Comparison of ENCODE assay signal across 27 cellular contexts in genomic region chrX:14802943-14803710, GRCh38.
DNase-seq lines count a peak whose midpoint lies in the region; ATAC-seq and TF ChIP-seq lines count a peak whose summit lies in the region.
"Had no signal": no experiment of that assay in that cellular context is flagged by ENCODE, and none has a peak within 500 bp of the region (broad histone marks: within the 10 kb centered on the region; RNA-seq: fewer than 3 reads in every experiment).

No MANE protein-coding gene starts in this region.

- no TSS peak for BruUV-seq in MCF 10A (replicated peaks; lab: Mats Ljungman, UMichigan)

- H3K27me3 ChIP-seq in breast epithelium: peaks cover 0 to 4% of the 10 kb centered on the region in 2 donors
- H3K27me3 ChIP-seq in naive thymus-derived CD4-positive, alpha-beta T cell (ENCODE audit: control insufficient read depth in 2 of 2, insufficient read depth in 2 of 2, low read length in 2 of 2): no peaks in the 10 kb centered on the region
- H3K27me3 ChIP-seq: esophagus muscularis mucosa, heart right ventricle, left lung, SJSA1, thyroid gland had no signal

- peak overlapping the region; percentile 54 for H3K4me3 Mint-ChIP-seq in MCF 10A (ENCODE audit: unreplicated experiment)
- no peak overlapping the region for H3K4me3 Mint-ChIP-seq in stimulated activated effector memory CD8-positive, alpha-beta T cell treated with anti-CD3 and anti-CD28 coated beads, Interleukin-12 subunit alpha, Interleukin-12 subunit beta, amount 100 ng/mL, for 72 hours
- no peak overlapping the region for H3K4me3 Mint-ChIP-seq in naive thymus-derived CD4-positive, alpha-beta T cell
- H3K4me3 Mint-ChIP-seq: activated CD8-positive, alpha-beta T cell treated with anti-CD3 and anti-CD28 coated beads, Interleukin-2, amount 10 ng/mL, durations not matched to agents 7 days and 5 days; activated naive CD4-positive, alpha-beta T cell treated with anti-CD3 and anti-CD28 coated beads for 36 hours; activated T-cell treated with anti-CD3 and anti-CD28 coated beads, Interleukin-2, amount 50 U/mL, for 4 hours; CD8-positive, alpha-beta memory T cell; nephron had no signal

- H3K36me3 ChIP-seq in breast epithelium: no peaks in the 10 kb centered on the region
- no peaks in the 10 kb centered on the region for H3K36me3 ChIP-seq in naive thymus-derived CD4-positive, alpha-beta T cell (ENCODE audit: control insufficient read depth in 2 of 3, insufficient read depth in 3 of 3, low read length in 3 of 3)
- H3K36me3 ChIP-seq: esophagus muscularis mucosa, heart right ventricle, left lung, SJSA1, thyroid gland had no signal

- H3K4me1 ChIP-seq in breast epithelium: no peaks in the 10 kb centered on the region
- no peaks in the 10 kb centered on the region for H3K4me1 ChIP-seq in naive thymus-derived CD4-positive, alpha-beta T cell (ENCODE audit: control insufficient read depth in 2 of 2, insufficient read depth in 2 of 2, low read length in 2 of 2)
- H3K4me1 ChIP-seq: esophagus muscularis mucosa, heart right ventricle, left lung, psoas muscle, thyroid gland had no signal

- peaks cover 12% of the 10 kb centered on the region for H3K27me3 Mint-ChIP-seq in MCF 10A (ENCODE audit: insufficient read depth, unreplicated experiment)
- peaks cover 0 to 10% (median 6%) of the 10 kb centered on the region in 5 donors for H3K27me3 Mint-ChIP-seq in naive thymus-derived CD4-positive, alpha-beta T cell

- H3K27ac ChIP-seq in breast epithelium: no peak overlapping the region
- H3K27ac ChIP-seq in naive thymus-derived CD4-positive, alpha-beta T cell (ENCODE audit: low read depth, low read length): no peak overlapping the region
- H3K27ac ChIP-seq: esophagus muscularis mucosa, heart right ventricle, left lung, psoas muscle, SJSA1, thyroid gland had no signal

- H3K4me3 ChIP-seq in breast epithelium: no peak overlapping the region
- no peak overlapping the region for H3K4me3 ChIP-seq in choroid plexus epithelial cell (ENCODE audit: low read depth, low read length)
- H3K4me3 ChIP-seq in naive thymus-derived CD4-positive, alpha-beta T cell (ENCODE audit: low read length): no peak overlapping the region
- H3K4me3 ChIP-seq: esophagus muscularis mucosa, heart right ventricle, left lung, psoas muscle, SJSA1, thyroid gland had no signal

- no peak overlapping the region for H3K27ac Mint-ChIP-seq in MCF 10A (ENCODE audit: low read depth, unreplicated experiment)
- H3K27ac Mint-ChIP-seq in stimulated activated effector memory CD8-positive, alpha-beta T cell treated with anti-CD3 and anti-CD28 coated beads, Interleukin-12 subunit alpha, Interleukin-12 subunit beta, amount 100 ng/mL, for 72 hours: no peak overlapping the region
- no peak overlapping the region for H3K27ac Mint-ChIP-seq in naive thymus-derived CD4-positive, alpha-beta T cell
- H3K27ac Mint-ChIP-seq: activated CD8-positive, alpha-beta T cell treated with anti-CD3 and anti-CD28 coated beads, Interleukin-2, amount 10 ng/mL, durations not matched to agents 7 days and 5 days; activated naive CD4-positive, alpha-beta T cell treated with anti-CD3 and anti-CD28 coated beads for 36 hours; nephron had no signal

- peak; percentile 39 for DNase-seq in MCF 10A (ENCODE audit: unreplicated experiment)
- DNase-seq in breast epithelium (ENCODE audit: low spot score in 2 of 2): no peak
- peak; percentile 33 for DNase-seq in NOMO-1 treated with DMSO at 0.1 percent for 48 hours (lab: John Stamatoyannopoulos, UW; ENCODE audit: unreplicated experiment)
- DNase-seq in choroid plexus epithelial cell (ENCODE audit: low read depth): peak; percentile 7
- no peak for DNase-seq in stimulated activated effector memory CD8-positive, alpha-beta T cell treated with anti-CD3 and anti-CD28 coated beads, Interleukin-12 subunit alpha, Interleukin-12 subunit beta, amount 100 ng/mL, for 72 hours (ENCODE audit: low spot score in 2 of 2)
- no peak for DNase-seq in naive thymus-derived CD4-positive, alpha-beta T cell
- DNase-seq: activated CD4-positive, CD25-positive, alpha-beta regulatory T cell; activated CD8-positive, alpha-beta T cell treated with anti-CD3 and anti-CD28 coated beads, Interleukin-2, amount 10 ng/mL, durations not matched to agents 7 days and 5 days; activated naive CD4-positive, alpha-beta T cell treated with anti-CD3 and anti-CD28 coated beads for 36 hours; activated T-cell treated with anti-CD3 and anti-CD28 coated beads, Interleukin-2, amount 50 U/mL, for 4 hours; CD8-positive, alpha-beta memory T cell; effector CD8-positive, alpha-beta T cell; heart right ventricle; left lung; midbrain; NCI-H1436; NCI-H526; psoas muscle; small intestine; stimulated activated CD4-positive, alpha-beta T cell treated with anti-CD3 and anti-CD28 coated beads, Interleukin-2, amount 100 ng/mL, for 48 hours; stimulated activated naive CD8-positive, alpha-beta T cell treated with anti-CD3 and anti-CD28 coated beads, Interleukin-15, Interleukin-2, amounts not matched to agents 100 U/mL and 50 U/mL, for 24 hours; thyroid gland had no signal

- TF ChIP-seq CTCF in MCF 10A (IDR thresholded peaks at IDR 0.05; ENCODE audit: unreplicated experiment) (no peak), breast epithelium (IDR thresholded peaks at IDR 0.05) (no peak), choroid plexus epithelial cell (conservative IDR thresholded peaks at IDR 0.05; ENCODE audit: low read depth, low read length) (no peak)

- peaks cover 15% of the 10 kb centered on the region for H3K9me3 Mint-ChIP-seq in MCF 10A (ENCODE audit: unreplicated experiment)
- peaks cover 6% of the 10 kb centered on the region for H3K9me3 Mint-ChIP-seq in stimulated activated effector memory CD8-positive, alpha-beta T cell treated with anti-CD3 and anti-CD28 coated beads, Interleukin-12 subunit alpha, Interleukin-12 subunit beta, amount 100 ng/mL, for 72 hours
- H3K9me3 Mint-ChIP-seq in naive thymus-derived CD4-positive, alpha-beta T cell: peaks cover 0 to 14% (median 5%) of the 10 kb centered on the region in 11 donors
- H3K9me3 Mint-ChIP-seq: activated naive CD4-positive, alpha-beta T cell treated with anti-CD3 and anti-CD28 coated beads for 36 hours had no signal

- H3K9me3 ChIP-seq in breast epithelium: peaks cover 0 to 2% of the 10 kb centered on the region in 2 donors
- H3K9me3 ChIP-seq in naive thymus-derived CD4-positive, alpha-beta T cell (ENCODE audit: control insufficient read depth in 2 of 3, low read length in 3 of 3): no peaks in the 10 kb centered on the region
- H3K9me3 ChIP-seq: esophagus muscularis mucosa, heart right ventricle, left lung, psoas muscle, SJSA1, thyroid gland had no signal

- peaks cover 8% of the 10 kb centered on the region for H3K4me1 Mint-ChIP-seq in MCF 10A (ENCODE audit: insufficient read depth, unreplicated experiment)
- H3K4me1 Mint-ChIP-seq in stimulated activated effector memory CD8-positive, alpha-beta T cell treated with anti-CD3 and anti-CD28 coated beads, Interleukin-12 subunit alpha, Interleukin-12 subunit beta, amount 100 ng/mL, for 72 hours: peaks cover 8% of the 10 kb centered on the region
- H3K4me1 Mint-ChIP-seq in naive thymus-derived CD4-positive, alpha-beta T cell: peaks cover 0 to 5% (median 0%) of the 10 kb centered on the region in 7 donors
- H3K4me1 Mint-ChIP-seq: CD8-positive, alpha-beta memory T cell; nephron had no signal

- no peak for TF ChIP-seq POLR2A in breast epithelium (IDR thresholded peaks at IDR 0.05)

- intact Hi-C loops in MCF 10A (cut with micrococcal nuclease): no loop called here
- intact Hi-C loops in breast epithelium (cut with DNase I; ENCODE audit: low total_unique reads): no loop called here
- intact Hi-C loops in naive thymus-derived CD4-positive, alpha-beta T cell (cut with micrococcal nuclease): no loop called here

- CTCF ChIA-PET in MCF 10A (lab: Yijun Ruan, JAX): no interaction called here
- CTCF ChIA-PET in naive thymus-derived CD4-positive, alpha-beta T cell (lab: Charles Lee): no interaction called here

- H3K36me3 Mint-ChIP-seq in MCF 10A (ENCODE audit: insufficient read depth, unreplicated experiment): no peaks in the 10 kb centered on the region
- H3K36me3 Mint-ChIP-seq in stimulated activated effector memory CD8-positive, alpha-beta T cell treated with anti-CD3 and anti-CD28 coated beads, Interleukin-12 subunit alpha, Interleukin-12 subunit beta, amount 100 ng/mL, for 72 hours: no peaks in the 10 kb centered on the region
- peaks cover 0 to 5% (median 0%) of the 10 kb centered on the region in 5 donors for H3K36me3 Mint-ChIP-seq in naive thymus-derived CD4-positive, alpha-beta T cell

- peak; percentile 58 for ATAC-seq in stimulated activated effector memory CD8-positive, alpha-beta T cell treated with anti-CD3 and anti-CD28 coated beads, Interleukin-12 subunit alpha, Interleukin-12 subunit beta, amount 100 ng/mL, for 72 hours
- ATAC-seq in naive thymus-derived CD4-positive, alpha-beta T cell: no peak
- ATAC-seq in HG03039 (IDR thresholded peaks at IDR 0.05; ENCODE audit: unreplicated experiment): no peak
- no peak for ATAC-seq in GM18517 (IDR thresholded peaks at IDR 0.05; ENCODE audit: unreplicated experiment)
- ATAC-seq: activated CD8-positive, alpha-beta T cell treated with anti-CD3 and anti-CD28 coated beads, Interleukin-2, amount 10 ng/mL, durations not matched to agents 7 days and 5 days; heart right ventricle; left lung; psoas muscle; stimulated activated naive CD8-positive, alpha-beta T cell treated with anti-CD3 and anti-CD28 coated beads, Interleukin-15, Interleukin-2, amounts not matched to agents 100 U/mL and 50 U/mL, for 24 hours had no signal

- POLR2A ChIA-PET in MCF 10A (lab: Yijun Ruan, JAX): no interaction called here
- POLR2A ChIA-PET in naive thymus-derived CD4-positive, alpha-beta T cell (lab: Charles Lee): no interaction called here

Comparison
In these comparisons a context has a peak if more than half of its experiments do, and no peak if none do; other contexts are left out.
1. DNase-seq: peak in MCF 10A (single experiment), NOMO-1 treated with DMSO at 0.1 percent for 48 hours (single experiment) and choroid plexus epithelial cell (single experiment); none in breast epithelium (0 of 2), stimulated activated effector memory CD8-positive, alpha-beta T cell treated with anti-CD3 and anti-CD28 coated beads, Interleukin-12 subunit alpha, Interleukin-12 subunit beta, amount 100 ng/mL, for 72 hours (0 of 2) and naive thymus-derived CD4-positive, alpha-beta T cell (0 of 9).